Comparison of ENCODE assay signal across 24 cellular contexts in genomic region chr10:71571460-71572175, GRCh38.
"Had no signal": no experiment of that assay in that cellular context is flagged by ENCODE, and none has a peak within 500 bp of the region (broad histone marks: within the 10 kb centered on the region; RNA-seq: fewer than 3 reads in every experiment).

No MANE protein-coding gene starts in this region.

- H3K27ac Mint-ChIP-seq: effector memory CD8-positive, alpha-beta T cell; mesothelial cell of epicardium; naive thymus-derived CD4-positive, alpha-beta T cell; nephron had no signal

- H3K4me3 ChIP-seq: coronary artery, left lung, neural progenitor cell, ovary, right lobe of liver, smooth muscle cell, thyroid gland had no signal

- H3K4me3 Mint-ChIP-seq: effector memory CD8-positive, alpha-beta T cell; mesothelial cell of epicardium; naive thymus-derived CD4-positive, alpha-beta T cell; nephron; neural progenitor cell; stimulated activated naive CD8-positive, alpha-beta T cell treated with anti-CD3 and anti-CD28 coated beads, Interleukin-15, amount 100 ng/mL, for 72 hours had no signal

- H3K4me1 Mint-ChIP-seq: mesothelial cell of epicardium; stimulated activated naive CD8-positive, alpha-beta T cell treated with anti-CD3 and anti-CD28 coated beads, Interleukin-15, amount 100 ng/mL, for 72 hours had no signal

- H3K27me3 ChIP-seq: left lung, neural progenitor cell, ovary, right lobe of liver, thyroid gland had no signal

- H3K9me3 ChIP-seq: left lung, ovary, right lobe of liver, thyroid gland had no signal

- FAIRE-seq: endometrium, frontal cortex, keratinocyte had no signal

- H3K9me3 Mint-ChIP-seq: effector memory CD8-positive, alpha-beta T cell; mesothelial cell of epicardium; naive thymus-derived CD4-positive, alpha-beta T cell; nephron; neural progenitor cell; stimulated activated naive CD8-positive, alpha-beta T cell treated with anti-CD3 and anti-CD28 coated beads, Interleukin-15, amount 100 ng/mL, for 72 hours had no signal

- H3K27me3 Mint-ChIP-seq: naive thymus-derived CD4-positive, alpha-beta T cell; stimulated activated naive CD8-positive, alpha-beta T cell treated with anti-CD3 and anti-CD28 coated beads, Interleukin-15, amount 100 ng/mL, for 72 hours had no signal

- H3K36me3 ChIP-seq: left lung, neural progenitor cell, ovary, right lobe of liver, thyroid gland had no signal

- ATAC-seq: effector memory CD8-positive, alpha-beta T cell; left lung; naive thymus-derived CD4-positive, alpha-beta T cell; right lobe of liver; stimulated activated naive CD8-positive, alpha-beta T cell treated with anti-CD3 and anti-CD28 coated beads, Interleukin-15, amount 100 ng/mL, for 72 hours had no signal

- H3K4me1 ChIP-seq: left lung had no signal

- H3K36me3 Mint-ChIP-seq: mesothelial cell of epicardium; naive thymus-derived CD4-positive, alpha-beta T cell; neural progenitor cell had no signal

- DNase-seq: effector memory CD8-positive, alpha-beta T cell; erythroblast; head of caudate nucleus; mesenchymal stem cell; naive thymus-derived CD4-positive, alpha-beta T cell; nucleus accumbens; ovary; right lobe of liver; stimulated activated CD4-positive, alpha-beta T cell treated with anti-CD3 and anti-CD28 coated beads, Interleukin-12 subunit alpha, Interleukin-12 subunit beta, amount 100 ng/mL, for 4 hours; stimulated activated CD4-positive, alpha-beta T cell treated with anti-CD3 and anti-CD28 coated beads, Interleukin-1b, Interleukin-23, amount 100 ng/mL, for 48 hours; stimulated activated CD4-positive, alpha-beta T cell treated with anti-CD3 and anti-CD28 coated beads, Interleukin-4, amount 100 ng/mL, for 1 hour; stimulated activated CD8-positive, alpha-beta memory T cell treated with anti-CD3 and anti-CD28 coated beads, Interleukin-4, amount 100 ng/mL, for 48 hours; stimulated activated naive CD4-positive, alpha-beta T cell; stimulated activated naive CD8-positive, alpha-beta T cell treated with anti-CD3 and anti-CD28 coated beads, Interleukin-15, amount 100 ng/mL, for 72 hours; thyroid gland had no signal

- H3K27ac ChIP-seq: coronary artery, left lung, neural progenitor cell, ovary, right lobe of liver, thyroid gland had no signal
